In genomic region chr20:59063358-59064213, GRCh38 we compare ENCODE assay signal across 1 cellular context.
TF ChIP-seq lines count a peak whose summit lies in the region.

No MANE protein-coding gene starts in this region.

TF ChIP-seq in HEK293, 187 proteins besides CTCF, POLR2A, EP300 and RAD21 (continued from another document):
- TF ChIP-seq ZNF239 (tag by site-specific recombination; IDR thresholded peaks at IDR 0.05), result no peak
- TF ChIP-seq ZNF791 (tag by site-specific recombination; IDR thresholded peaks at IDR 0.05), result no peak
- TF ChIP-seq ZNF211 (tag by site-specific recombination; IDR thresholded peaks at IDR 0.05; ENCODE audit: low read depth), result no peak
- no peak for TF ChIP-seq ZNF416 (tag by site-specific recombination; IDR thresholded peaks at IDR 0.05)
- no peak for TF ChIP-seq ZNF830 (tag by site-specific recombination; IDR thresholded peaks at IDR 0.05; ENCODE audit: low read depth)
- TF ChIP-seq ZBTB6 (tag by site-specific recombination; IDR thresholded peaks at IDR 0.05), result no peak
- TF ChIP-seq AEBP2 (tag by site-specific recombination; IDR thresholded peaks at IDR 0.05; ENCODE audit: borderline replicate concordance), result no peak
- no peak for TF ChIP-seq ZXDB (tag by site-specific recombination; IDR thresholded peaks at IDR 0.05)
- no peak for TF ChIP-seq ZNF404 (tag by site-specific recombination; IDR thresholded peaks at IDR 0.05)
- peak; percentile 61; the same call in 1 of the 2 replicates for TF ChIP-seq GLIS2 (tag by site-specific recombination; IDR thresholded peaks at IDR 0.05)
- peak; percentile 63 for TF ChIP-seq WT1 (tag by site-specific recombination; IDR thresholded peaks at IDR 0.05)
- TF ChIP-seq ZNF645 (tag by site-specific recombination; IDR thresholded peaks at IDR 0.05), result no peak
- peak; percentile 66; the same call in 1 of the 2 replicates for TF ChIP-seq KLF8 (tag by site-specific recombination; IDR thresholded peaks at IDR 0.05)
- TF ChIP-seq ZFP37 (tag by site-specific recombination; IDR thresholded peaks at IDR 0.05), result no peak
- TF ChIP-seq ZNF132 (tag by site-specific recombination; IDR thresholded peaks at IDR 0.05; ENCODE audit: borderline replicate concordance), result no peak
- no peak for TF ChIP-seq FEZF1 (tag by site-specific recombination; IDR thresholded peaks at IDR 0.05)
- no peak for TF ChIP-seq PRDM2 (tag by site-specific recombination; IDR thresholded peaks at IDR 0.05; ENCODE audit: borderline replicate concordance)
- peak; percentile 73; the same call in 1 of the 2 replicates for TF ChIP-seq KLF9 (tag by site-specific recombination; IDR thresholded peaks at IDR 0.05; ENCODE audit: low read depth)
- TF ChIP-seq ZNF707 (tag by site-specific recombination; IDR thresholded peaks at IDR 0.05), result no peak
- TF ChIP-seq ZBTB8A (tag by site-specific recombination; IDR thresholded peaks at IDR 0.05), result peak; percentile 58
- peak; percentile 85 for TF ChIP-seq HIC1 (tag by site-specific recombination; IDR thresholded peaks at IDR 0.05)
- no peak for TF ChIP-seq ZNF16 (tag by site-specific recombination; IDR thresholded peaks at IDR 0.05; ENCODE audit: low read depth)
- no peak for TF ChIP-seq ZNF473 (tag by site-specific recombination; IDR thresholded peaks at IDR 0.05)
- no peak for TF ChIP-seq ZNF76 (tag by site-specific recombination; IDR thresholded peaks at IDR 0.05; ENCODE audit: borderline replicate concordance, low read depth)
- no peak for TF ChIP-seq ZSCAN18 (tag by site-specific recombination; IDR thresholded peaks at IDR 0.05)
- TF ChIP-seq ZNF311 (tag by site-specific recombination; IDR thresholded peaks at IDR 0.05; ENCODE audit: borderline replicate concordance), result no peak
- no peak for TF ChIP-seq MZF1 (tag by site-specific recombination; IDR thresholded peaks at IDR 0.05; ENCODE audit: borderline replicate concordance)
- no peak for TF ChIP-seq ZBTB49 (tag by site-specific recombination; IDR thresholded peaks at IDR 0.05; ENCODE audit: low read depth)
- TF ChIP-seq ZNF596 (tag by site-specific recombination; IDR thresholded peaks at IDR 0.05), result no peak
- no peak for TF ChIP-seq ZNF785 (tag by site-specific recombination; IDR thresholded peaks at IDR 0.05)
- TF ChIP-seq ZNF335 (tag by site-specific recombination; conservative IDR thresholded peaks at IDR 0.05), result peak; percentile 91
- peak; percentile 11; the same call in 1 of the 2 replicates for TF ChIP-seq ZNF558 (tag by site-specific recombination; IDR thresholded peaks at IDR 0.05)
- TF ChIP-seq ZNF341 (tag by site-specific recombination; IDR thresholded peaks at IDR 0.05; ENCODE audit: low read depth), result no peak
- TF ChIP-seq REPIN1 (tag by site-specific recombination; IDR thresholded peaks at IDR 0.05; ENCODE audit: low read depth), result no peak
- TF ChIP-seq ZNF488 (tag by site-specific recombination; IDR thresholded peaks at IDR 0.05), result no peak
- TF ChIP-seq ZNF19 (tag by site-specific recombination; IDR thresholded peaks at IDR 0.05; ENCODE audit: low read depth), result no peak
- TF ChIP-seq ZNF133 (tag by site-specific recombination; IDR thresholded peaks at IDR 0.05), result no peak
- TF ChIP-seq KLF7 (tag by site-specific recombination; IDR thresholded peaks at IDR 0.05; ENCODE audit: borderline replicate concordance), result no peak
- TF ChIP-seq ZFP3 (tag by site-specific recombination; IDR thresholded peaks at IDR 0.05; ENCODE audit: low read depth), result no peak
- no peak for TF ChIP-seq ZNF704 (tag by site-specific recombination; IDR thresholded peaks at IDR 0.05)
- TF ChIP-seq KLF10 (tag by site-specific recombination; IDR thresholded peaks at IDR 0.05), result no peak
- no peak for TF ChIP-seq ZNF677 (tag by site-specific recombination; IDR thresholded peaks at IDR 0.05)
- TF ChIP-seq ZSCAN30 (tag by site-specific recombination; IDR thresholded peaks at IDR 0.05), result no peak
- TF ChIP-seq ZNF449 (tag by site-specific recombination; IDR thresholded peaks at IDR 0.05), result no peak
